ENCODE assay signal across 21 cellular contexts in genomic region chr16:64085291-64085690, GRCh38.
DNase-seq lines count a peak whose midpoint lies in the region; ATAC-seq, FAIRE-seq and TF ChIP-seq lines count a peak whose summit lies in the region.
"Had no signal": no experiment of that assay in that cellular context is flagged by ENCODE, and none has a peak within 500 bp of the region (broad histone marks: within the 10 kb centered on the region; RNA-seq: fewer than 3 reads in every experiment).

No MANE protein-coding gene starts in this region.

- H4K20me1 ChIP-seq in OCI-LY1 (ENCODE audit: insufficient read depth, low read length) (no peaks in the 10 kb centered on the region), osteoblast (ENCODE audit: insufficient read depth, low read length) (no peaks in the 10 kb centered on the region)
- H4K20me1 ChIP-seq: BLaER1 treated with 17β-estradiol and CSF1 and Interleukin-3, amounts not matched to agents 10 nM and 100 nM had no signal

- H3K9me3 ChIP-seq in OCI-LY1 (ENCODE audit: low read length) (peaks cover 10% of the 10 kb centered on the region; the same call in 1 of the 2 replicates), osteoblast (ENCODE audit: low read depth, low read length) (no peaks in the 10 kb centered on the region)
- H3K9me3 ChIP-seq: BLaER1 treated with 17β-estradiol and CSF1 and Interleukin-3, amounts not matched to agents 10 nM and 100 nM had no signal

- no peak overlapping the region for H3K4me2 ChIP-seq in OCI-LY1 (ENCODE audit: low read length)
- H3K4me2 ChIP-seq in osteoblast (ENCODE audit: insufficient read depth, low read length) = no peak overlapping the region
- H3K4me2 ChIP-seq: BLaER1 treated with 17β-estradiol and CSF1 and Interleukin-3, amounts not matched to agents 10 nM and 100 nM; GM23338 had no signal

- no peaks in the 10 kb centered on the region for H3K79me2 ChIP-seq in OCI-LY1 (ENCODE audit: insufficient read depth, low read length)
- H3K79me2 ChIP-seq in osteoblast (ENCODE audit: insufficient read depth, low read length) = no peaks in the 10 kb centered on the region

- H3K9me2 ChIP-seq in OCI-LY1 (ENCODE audit: low read depth, low read length) = no peaks in the 10 kb centered on the region

- TF ChIP-seq CTCF in OCI-LY1 (IDR thresholded peaks at IDR 0.05; ENCODE audit: low read length) (no peak), osteoblast (IDR thresholded peaks at IDR 0.05; ENCODE audit: extremely low read depth, low read depth, low read length) (no peak)

- no peaks in the 10 kb centered on the region for H3F3A ChIP-seq in OCI-LY1 (ENCODE audit: insufficient read depth, low read length)

- DNase-seq in Ammon's horn (ENCODE audit: low spot score) (peak; percentile 29), cerebellar cortex (ENCODE audit: low spot score) (peak; percentile 80), osteoblast (ENCODE audit: insufficient read length, low spot score, missing footprints) (no peak), HTR-8/SVneo (ENCODE audit: insufficient read length, low spot score) (no peak), UCSD-AML1 (lab: John Stamatoyannopoulos, UW; ENCODE audit: unreplicated experiment) (no peak)
- DNase-seq in activated CD4-positive, CD25-positive, alpha-beta regulatory T cell (lab: John Stamatoyannopoulos, UW) = no peak
- DNase-seq: BE2C; Calu3; CD4-positive, alpha-beta T cell; COR-L47; DMS53; DMS79 treated with DMSO at 0.1 percent for 48 hours; H9 had no signal

- ATAC-seq in GM21515 (IDR thresholded peaks at IDR 0.05; ENCODE audit: unreplicated experiment) = no peak
- ATAC-seq: GM23338, HCT116 had no signal

- H3K27me3 ChIP-seq in OCI-LY1 (ENCODE audit: insufficient read depth, low read length) (no peaks in the 10 kb centered on the region), osteoblast (ENCODE audit: insufficient read depth, low read length) (no peaks in the 10 kb centered on the region)
- H3K27me3 ChIP-seq: BE2C; BLaER1 treated with 17β-estradiol and CSF1 and Interleukin-3, amounts not matched to agents 10 nM and 100 nM had no signal

- H2AFZ ChIP-seq in OCI-LY1 (ENCODE audit: low read length) (peak overlapping the region; percentile 57; the same call in 1 of the 2 replicates), osteoblast (ENCODE audit: low read length) (peak overlapping the region; percentile 10)
- H2AFZ ChIP-seq: GM23338 had no signal

- no peak for FAIRE-seq in HTR-8/SVneo (lab: Jason Lieb, UNC)
- FAIRE-seq: G401.6, GM12892 had no signal

- peaks cover 32% of the 10 kb centered on the region for H3K4me1 ChIP-seq in OCI-LY1 (ENCODE audit: insufficient read depth, low read length, severe bottlenecking)
- H3K4me1 ChIP-seq in osteoblast (ENCODE audit: insufficient read depth, low read length) = no peaks in the 10 kb centered on the region
- H3K4me1 ChIP-seq: BE2C had no signal

- no peaks in the 10 kb centered on the region; the same call in 1 of the 2 replicates for H3K36me3 ChIP-seq in OCI-LY1 (ENCODE audit: insufficient read depth, low read length)
- H3K36me3 ChIP-seq in osteoblast (ENCODE audit: insufficient read depth, low read length) = no peaks in the 10 kb centered on the region
- H3K36me3 ChIP-seq: BE2C; BLaER1 treated with 17β-estradiol and CSF1 and Interleukin-3, amounts not matched to agents 10 nM and 100 nM had no signal

- H3K9ac ChIP-seq in OCI-LY1 (ENCODE audit: low read length) = no peak overlapping the region
- H3K9ac ChIP-seq: BLaER1 treated with 17β-estradiol and CSF1 and Interleukin-3, amounts not matched to agents 10 nM and 100 nM had no signal

- H3K27ac ChIP-seq in OCI-LY1 (ENCODE audit: low read depth, low read length, poor library complexity, severe bottlenecking) = no peak overlapping the region
- H3K27ac ChIP-seq in osteoblast (ENCODE audit: low read depth, low read length) = no peak overlapping the region
- H3K27ac ChIP-seq: 22Rv1; BLaER1 treated with 17β-estradiol and CSF1 and Interleukin-3, amounts not matched to agents 10 nM and 100 nM had no signal

- H3K4me3 ChIP-seq in OCI-LY1 (ENCODE audit: low read depth, low read length, poor library complexity, severe bottlenecking) (no peak overlapping the region), osteoblast (ENCODE audit: insufficient read depth, low read length) (no peak overlapping the region)
- H3K4me3 ChIP-seq: BLaER1 treated with 17β-estradiol and CSF1 and Interleukin-3, amounts not matched to agents 10 nM and 100 nM; GM23338 had no signal

Comparison
In these comparisons a context has a peak if more than half of its experiments do, and no peak if none do; other contexts are left out.
1. DNase-seq: peak in Ammon's horn (single experiment) and cerebellar cortex (single experiment); none in osteoblast (single experiment), activated CD4-positive, CD25-positive, alpha-beta regulatory T cell (0 of 4), HTR-8/SVneo (single experiment) and UCSD-AML1 (single experiment).